Comparison of ENCODE assay signal across 13 cellular contexts in the genomic region with DNA sequence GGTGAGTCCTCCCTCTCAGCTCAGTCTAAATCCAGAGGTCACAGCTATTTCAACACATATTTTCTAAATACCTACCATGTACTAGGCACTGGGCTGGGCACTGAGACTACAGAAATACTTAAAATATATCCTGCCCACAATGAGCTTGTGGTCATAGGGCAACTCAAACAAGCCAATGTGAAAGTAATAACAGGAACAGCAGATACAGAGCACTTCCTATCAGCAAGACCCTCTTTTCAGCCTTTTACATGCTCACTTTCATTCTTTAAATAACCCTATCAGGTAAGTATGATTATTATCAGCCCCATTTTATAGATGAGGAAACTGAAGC.
DNase-seq lines count a peak whose midpoint lies in the region; ATAC-seq, FAIRE-seq and TF ChIP-seq lines count a peak whose summit lies in the region.
"Had no signal": no experiment of that assay in that cellular context is flagged by ENCODE, and none has a peak within 500 bp of the region (broad histone marks: within the 10 kb centered on the region; RNA-seq: fewer than 3 reads in every experiment).

No MANE protein-coding gene starts in this region.

- H3K9me3 Mint-ChIP-seq in T-helper 1 cell treated with Interleukin-12 subunit alpha and Interleukin-12 subunit beta and Interleukin-4 antibody, amounts not matched to agents 30 μg/mL and 1 μg/mL, for 36 hours = no peaks in the 10 kb centered on the region
- H3K9me3 Mint-ChIP-seq: stimulated activated naive CD8-positive, alpha-beta T cell treated with anti-CD3 and anti-CD28 coated beads, Interleukin-15, Interleukin-2, amounts not matched to agents 100 ng/mL and 50 ng/mL, for 24 hours had no signal

- peak overlapping the region; percentile 40 to 58 for H3K27ac ChIP-seq in coronary artery

- peak overlapping the region; percentile 18 for H3K27ac Mint-ChIP-seq in T-helper 1 cell treated with Interleukin-12 subunit alpha and Interleukin-12 subunit beta and Interleukin-4 antibody, amounts not matched to agents 30 μg/mL and 1 μg/mL, for 36 hours

- H3K4me1 Mint-ChIP-seq in T-helper 1 cell treated with Interleukin-12 subunit alpha and Interleukin-12 subunit beta and Interleukin-4 antibody, amounts not matched to agents 30 μg/mL and 1 μg/mL, for 36 hours (ENCODE audit: low read depth) = peaks cover 39% of the 10 kb centered on the region

- DNase-seq in GM12891 (ENCODE audit: insufficient read length, low spot score) (no peak), coronary artery (ENCODE audit: low spot score) (no peak), DMS153 treated with DMSO at 0.1 percent for 48 hours (lab: John Stamatoyannopoulos, UW; ENCODE audit: unreplicated experiment) (no peak), G401 (ENCODE audit: low spot score) (no peak), kidney glomerular epithelial cell (lab: John Stamatoyannopoulos, UW) (no peak)
- no peak for DNase-seq in stimulated activated naive CD8-positive, alpha-beta T cell treated with anti-CD3 and anti-CD28 coated beads, Interleukin-15, Interleukin-2, amounts not matched to agents 100 U/mL and 50 U/mL, for 24 hours
- DNase-seq: activated effector memory CD4-positive, alpha-beta T cell treated with anti-CD3 and anti-CD28 coated beads, Interleukin-2, amount 50 U/mL, for 16 hours; NCI-H146; NCI-H69; SHP77 treated with DMSO at 0.1 percent for 48 hours; stimulated activated CD4-positive, alpha-beta T cell treated with anti-CD3 and anti-CD28 coated beads, Interleukin-4, amount 100 ng/mL, for 24 hours had no signal

- in situ Hi-C loops in G401 (cut with HindIII; ENCODE audit: low sequenced_read_pairs) = no loop called here

- ATAC-seq in stimulated activated naive CD8-positive, alpha-beta T cell treated with anti-CD3 and anti-CD28 coated beads, Interleukin-15, Interleukin-2, amounts not matched to agents 100 U/mL and 50 U/mL, for 24 hours = peak; percentile 56

- TF ChIP-seq CTCF in coronary artery (IDR thresholded peaks at IDR 0.05) = no peak

- no peaks in the 10 kb centered on the region for H3K27me3 Mint-ChIP-seq in T-helper 1 cell treated with Interleukin-12 subunit alpha and Interleukin-12 subunit beta and Interleukin-4 antibody, amounts not matched to agents 30 μg/mL and 1 μg/mL, for 36 hours (ENCODE audit: low read depth)
- H3K27me3 Mint-ChIP-seq: stimulated activated naive CD8-positive, alpha-beta T cell treated with anti-CD3 and anti-CD28 coated beads, Interleukin-15, Interleukin-2, amounts not matched to agents 100 ng/mL and 50 ng/mL, for 24 hours had no signal

- peaks cover 36% of the 10 kb centered on the region for H3K36me3 Mint-ChIP-seq in T-helper 1 cell treated with Interleukin-12 subunit alpha and Interleukin-12 subunit beta and Interleukin-4 antibody, amounts not matched to agents 30 μg/mL and 1 μg/mL, for 36 hours (ENCODE audit: low read depth)

- H3K4me3 ChIP-seq in coronary artery = no peak overlapping the region

- no peak overlapping the region for H3K4me3 Mint-ChIP-seq in T-helper 1 cell treated with Interleukin-12 subunit alpha and Interleukin-12 subunit beta and Interleukin-4 antibody, amounts not matched to agents 30 μg/mL and 1 μg/mL, for 36 hours
- H3K4me3 Mint-ChIP-seq: stimulated activated naive CD8-positive, alpha-beta T cell treated with anti-CD3 and anti-CD28 coated beads, Interleukin-15, Interleukin-2, amounts not matched to agents 100 ng/mL and 50 ng/mL, for 24 hours had no signal

- TF ChIP-seq POLR2A in GM12891 (IDR thresholded peaks at IDR 0.05; ENCODE audit: low read depth, low read length) = no peak

- peak; percentile 13 for FAIRE-seq in GM12891 (lab: Jason Lieb, UNC)

TF ChIP-seq in GM12891, 5 proteins besides CTCF, POLR2A, EP300 and RAD21:
- TF ChIP-seq SPI1 (IDR thresholded peaks at IDR 0.05; ENCODE audit: low read depth, low read length) (peak; percentile 47; the same call in 1 of the 2 replicates), TAF1 (IDR thresholded peaks at IDR 0.05; ENCODE audit: low read depth, low read length) (no peak)
TF ChIP-seq in GM12891: peak in this region for 1.
